In the genomic region with DNA sequence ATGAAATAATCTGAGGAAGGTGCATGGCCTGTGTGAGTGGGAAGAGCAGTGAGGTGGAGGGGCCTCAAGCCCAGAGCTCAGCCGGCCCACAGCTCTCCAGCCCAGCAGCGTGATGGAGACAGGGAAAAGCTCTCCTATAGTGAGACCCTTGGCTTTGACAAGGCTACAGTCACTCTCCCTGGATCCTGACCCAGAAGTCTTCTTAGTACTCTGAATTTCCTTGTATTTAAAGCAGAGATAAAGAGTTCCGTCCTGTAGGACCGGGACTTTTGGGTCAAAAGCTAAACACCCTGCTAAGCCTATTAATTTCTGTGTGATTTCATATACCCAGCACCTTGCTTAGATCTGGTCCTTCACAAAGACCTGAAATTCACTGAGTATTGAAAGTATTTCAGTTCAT, we compare ENCODE assay signal across 16 cellular contexts. TPM values are rescaled to one million over a fixed set of nuclear protein-coding genes. Genes with fewer than 3 reads are reported as not detected.
DNase-seq lines count a peak whose midpoint lies in the region; ATAC-seq and TF ChIP-seq lines count a peak whose summit lies in the region.
"Had no signal": no experiment of that assay in that cellular context is flagged by ENCODE, and none has a peak within 500 bp of the region (broad histone marks: within the 10 kb centered on the region; RNA-seq: fewer than 3 reads in every experiment).

No MANE protein-coding gene starts in this region.

- H3K4me3 Mint-ChIP-seq in MCF 10A (ENCODE audit: unreplicated experiment) (no peak overlapping the region), progenitor cell of endocrine pancreas (ENCODE audit: low read depth) (no peak overlapping the region)
- H3K4me3 Mint-ChIP-seq: CD4-positive, alpha-beta T cell; IgD-negative memory B cell had no signal

- 84% methylated on average over 4 of the region's 4 CpGs for WGBS in prostate gland

- TF ChIP-seq CTCF in breast epithelium (IDR thresholded peaks at IDR 0.05) (no peak), MCF 10A (IDR thresholded peaks at IDR 0.05; ENCODE audit: unreplicated experiment) (no peak), prostate gland (IDR thresholded peaks at IDR 0.05) (no peak), vagina (IDR thresholded peaks at IDR 0.05) (no peak), progenitor cell of endocrine pancreas (IDR thresholded peaks at IDR 0.05; ENCODE audit: unreplicated experiment) (no peak)

- H3K27me3 Mint-ChIP-seq in MCF 10A (ENCODE audit: insufficient read depth, unreplicated experiment), result no peaks in the 10 kb centered on the region
- no peaks in the 10 kb centered on the region for H3K27me3 Mint-ChIP-seq in progenitor cell of endocrine pancreas

- H3K27me3 ChIP-seq in breast epithelium, result no peaks in the 10 kb centered on the region
- H3K27me3 ChIP-seq in prostate gland (replicated peaks; ENCODE audit: insufficient read depth), result no peaks in the 10 kb centered on the region
- H3K27me3 ChIP-seq in vagina, result no peaks in the 10 kb centered on the region
- H3K27me3 ChIP-seq: BE2C had no signal

- no peaks in the 10 kb centered on the region for H3K36me3 ChIP-seq in breast epithelium
- no peaks in the 10 kb centered on the region for H3K36me3 ChIP-seq in prostate gland
- H3K36me3 ChIP-seq in vagina, result no peaks in the 10 kb centered on the region
- H3K36me3 ChIP-seq: BE2C, HAP-1 had no signal

- peak overlapping the region; percentile 55 to 65 for H3K27ac ChIP-seq in breast epithelium
- H3K27ac ChIP-seq in prostate gland, result peak overlapping the region; percentile 66 to 68
- H3K27ac ChIP-seq in vagina, result peak overlapping the region; percentile 66
- H3K27ac ChIP-seq: 22Rv1 had no signal

- H3K27ac Mint-ChIP-seq in MCF 10A (ENCODE audit: low read depth, unreplicated experiment) (no peak overlapping the region), progenitor cell of endocrine pancreas (no peak overlapping the region)
- H3K27ac Mint-ChIP-seq: CD4-positive, alpha-beta T cell; IgD-negative memory B cell had no signal

- CTCF ChIA-PET in MCF 10A (lab: Yijun Ruan, JAX), result interaction anchor here (0.6 to 2.2 kb wide), 3 partner anchors 10 to 101 kb away, joined by 3 to 7 read pairs (median 4); no protein-coding TSS in a partner anchor

- ATAC-seq in left lobe of liver (peak; percentile 47), GM18502 (IDR thresholded peaks at IDR 0.05; ENCODE audit: poor library complexity, unreplicated experiment) (no peak)

- H3K9me3 Mint-ChIP-seq in MCF 10A (ENCODE audit: unreplicated experiment) (no peaks in the 10 kb centered on the region), progenitor cell of endocrine pancreas (ENCODE audit: low read depth) (no peaks in the 10 kb centered on the region)
- H3K9me3 Mint-ChIP-seq: CD4-positive, alpha-beta T cell; IgD-negative memory B cell had no signal

- no peak overlapping the region for H3K4me3 ChIP-seq in breast epithelium
- H3K4me3 ChIP-seq in prostate gland, result no peak overlapping the region
- H3K4me3 ChIP-seq in vagina, result no peak overlapping the region
- H3K4me3 ChIP-seq: HAP-1 had no signal

- H3K9me3 ChIP-seq in breast epithelium (no peaks in the 10 kb centered on the region), prostate gland (no peaks in the 10 kb centered on the region), vagina (no peaks in the 10 kb centered on the region)
- H3K9me3 ChIP-seq: BE2C, HAP-1 had no signal

- no peaks in the 10 kb centered on the region for H3K4me1 ChIP-seq in breast epithelium
- no peaks in the 10 kb centered on the region for H3K4me1 ChIP-seq in prostate gland (replicated peaks)
- H3K4me1 ChIP-seq in vagina, result peaks cover 23% of the 10 kb centered on the region
- H3K4me1 ChIP-seq: BE2C, HAP-1 had no signal

- DNase-seq in breast epithelium (ENCODE audit: low spot score in 2 of 2) (no peak), MCF 10A (ENCODE audit: unreplicated experiment) (no peak), left lobe of liver (ENCODE audit: low spot score) (no peak), prostate gland (ENCODE audit: low spot score) (no peak), vagina (ENCODE audit: extremely low spot score in 2 of 2) (no peak), progenitor cell of endocrine pancreas (ENCODE audit: low spot score, unreplicated experiment) (no peak), medulla oblongata (ENCODE audit: extremely low spot score) (no peak)
- DNase-seq: BE2C; CD4-positive, alpha-beta T cell; Kasumi-1; NCI-H187; NCI-H69 had no signal

- TF ChIP-seq POLR2A in breast epithelium (IDR thresholded peaks at IDR 0.05) (no peak), prostate gland (IDR thresholded peaks at IDR 0.05) (no peak), vagina (IDR thresholded peaks at IDR 0.05) (no peak)

- H3K4me1 Mint-ChIP-seq in MCF 10A (ENCODE audit: insufficient read depth, unreplicated experiment), result peaks cover 7% of the 10 kb centered on the region
- peaks cover 38% of the 10 kb centered on the region for H3K4me1 Mint-ChIP-seq in progenitor cell of endocrine pancreas (ENCODE audit: low read depth)
- H3K4me1 Mint-ChIP-seq: IgD-negative memory B cell had no signal

- intact Hi-C loops in breast epithelium (cut with DNase I; ENCODE audit: low total_unique reads), result no loop called here
- intact Hi-C loops in MCF 10A (cut with micrococcal nuclease), result no loop called here
- intact Hi-C loops in prostate gland (cut with DNase I), result no loop called here
- intact Hi-C loops in vagina (cut with DNase I), result no loop called here

- H3K36me3 Mint-ChIP-seq in MCF 10A (ENCODE audit: insufficient read depth, unreplicated experiment) (no peaks in the 10 kb centered on the region), progenitor cell of endocrine pancreas (ENCODE audit: insufficient read depth) (no peaks in the 10 kb centered on the region)
- H3K36me3 Mint-ChIP-seq: IgD-negative memory B cell had no signal

- POLR2A ChIA-PET in MCF 10A (lab: Yijun Ruan, JAX), result no interaction called here

- no TSS peak for BruUV-seq in MCF 10A (replicated peaks; lab: Mats Ljungman, UMichigan)

RNA-seq across cellular contexts. Expression of gene F3, which starts 48.2 kb away (rescaled TPM):
- total RNA-seq in breast epithelium (100 to 1,000 TPM in 2 of 3 donors, 10 to 100 TPM in 1; 61.9 to 115 (median 108) TPM), MCF 10A (2022) (173 and 296 TPM in 2 replicates), left lobe of liver (2.0 TPM), prostate gland (100 to 1,000 TPM in 1 of 2 donors, 10 to 100 TPM in 1; 36.3 to 120 TPM), vagina (63.6 TPM), progenitor cell of endocrine pancreas (84.9 and 95.0 TPM in 2 replicates)
- total RNA-seq: CD4-positive, alpha-beta T cell had no signal

Comparison
In these comparisons a context has a peak if more than half of its experiments do, and no peak if none do; other contexts are left out.
1. RNA of gene F3, which starts 48.2 kb away (total RNA-seq): 173 to 296 TPM in MCF 10A, 36.3 to 120 TPM in prostate gland, 61.9 to 115 TPM in breast epithelium, 84.9 to 95.0 TPM in progenitor cell of endocrine pancreas and 63.6 TPM in vagina (single experiment); 2.0 TPM in left lobe of liver (single experiment); every median in the first group is over 10 times any median in the second.
2. Peak in every context shown above with its lines, with median percentiles within 50 percentile points of each other: H3K27ac ChIP-seq.